ENCODE assay signal across 1 cellular context in genomic region chr9:132584616-132585560, GRCh38.
TF ChIP-seq lines count a peak whose summit lies in the region.

No MANE protein-coding gene starts in this region.

TF ChIP-seq in K562, 482 proteins besides CTCF, POLR2A, EP300 and RAD21 (continued from another document):
- TF ChIP-seq, protein P1, sequence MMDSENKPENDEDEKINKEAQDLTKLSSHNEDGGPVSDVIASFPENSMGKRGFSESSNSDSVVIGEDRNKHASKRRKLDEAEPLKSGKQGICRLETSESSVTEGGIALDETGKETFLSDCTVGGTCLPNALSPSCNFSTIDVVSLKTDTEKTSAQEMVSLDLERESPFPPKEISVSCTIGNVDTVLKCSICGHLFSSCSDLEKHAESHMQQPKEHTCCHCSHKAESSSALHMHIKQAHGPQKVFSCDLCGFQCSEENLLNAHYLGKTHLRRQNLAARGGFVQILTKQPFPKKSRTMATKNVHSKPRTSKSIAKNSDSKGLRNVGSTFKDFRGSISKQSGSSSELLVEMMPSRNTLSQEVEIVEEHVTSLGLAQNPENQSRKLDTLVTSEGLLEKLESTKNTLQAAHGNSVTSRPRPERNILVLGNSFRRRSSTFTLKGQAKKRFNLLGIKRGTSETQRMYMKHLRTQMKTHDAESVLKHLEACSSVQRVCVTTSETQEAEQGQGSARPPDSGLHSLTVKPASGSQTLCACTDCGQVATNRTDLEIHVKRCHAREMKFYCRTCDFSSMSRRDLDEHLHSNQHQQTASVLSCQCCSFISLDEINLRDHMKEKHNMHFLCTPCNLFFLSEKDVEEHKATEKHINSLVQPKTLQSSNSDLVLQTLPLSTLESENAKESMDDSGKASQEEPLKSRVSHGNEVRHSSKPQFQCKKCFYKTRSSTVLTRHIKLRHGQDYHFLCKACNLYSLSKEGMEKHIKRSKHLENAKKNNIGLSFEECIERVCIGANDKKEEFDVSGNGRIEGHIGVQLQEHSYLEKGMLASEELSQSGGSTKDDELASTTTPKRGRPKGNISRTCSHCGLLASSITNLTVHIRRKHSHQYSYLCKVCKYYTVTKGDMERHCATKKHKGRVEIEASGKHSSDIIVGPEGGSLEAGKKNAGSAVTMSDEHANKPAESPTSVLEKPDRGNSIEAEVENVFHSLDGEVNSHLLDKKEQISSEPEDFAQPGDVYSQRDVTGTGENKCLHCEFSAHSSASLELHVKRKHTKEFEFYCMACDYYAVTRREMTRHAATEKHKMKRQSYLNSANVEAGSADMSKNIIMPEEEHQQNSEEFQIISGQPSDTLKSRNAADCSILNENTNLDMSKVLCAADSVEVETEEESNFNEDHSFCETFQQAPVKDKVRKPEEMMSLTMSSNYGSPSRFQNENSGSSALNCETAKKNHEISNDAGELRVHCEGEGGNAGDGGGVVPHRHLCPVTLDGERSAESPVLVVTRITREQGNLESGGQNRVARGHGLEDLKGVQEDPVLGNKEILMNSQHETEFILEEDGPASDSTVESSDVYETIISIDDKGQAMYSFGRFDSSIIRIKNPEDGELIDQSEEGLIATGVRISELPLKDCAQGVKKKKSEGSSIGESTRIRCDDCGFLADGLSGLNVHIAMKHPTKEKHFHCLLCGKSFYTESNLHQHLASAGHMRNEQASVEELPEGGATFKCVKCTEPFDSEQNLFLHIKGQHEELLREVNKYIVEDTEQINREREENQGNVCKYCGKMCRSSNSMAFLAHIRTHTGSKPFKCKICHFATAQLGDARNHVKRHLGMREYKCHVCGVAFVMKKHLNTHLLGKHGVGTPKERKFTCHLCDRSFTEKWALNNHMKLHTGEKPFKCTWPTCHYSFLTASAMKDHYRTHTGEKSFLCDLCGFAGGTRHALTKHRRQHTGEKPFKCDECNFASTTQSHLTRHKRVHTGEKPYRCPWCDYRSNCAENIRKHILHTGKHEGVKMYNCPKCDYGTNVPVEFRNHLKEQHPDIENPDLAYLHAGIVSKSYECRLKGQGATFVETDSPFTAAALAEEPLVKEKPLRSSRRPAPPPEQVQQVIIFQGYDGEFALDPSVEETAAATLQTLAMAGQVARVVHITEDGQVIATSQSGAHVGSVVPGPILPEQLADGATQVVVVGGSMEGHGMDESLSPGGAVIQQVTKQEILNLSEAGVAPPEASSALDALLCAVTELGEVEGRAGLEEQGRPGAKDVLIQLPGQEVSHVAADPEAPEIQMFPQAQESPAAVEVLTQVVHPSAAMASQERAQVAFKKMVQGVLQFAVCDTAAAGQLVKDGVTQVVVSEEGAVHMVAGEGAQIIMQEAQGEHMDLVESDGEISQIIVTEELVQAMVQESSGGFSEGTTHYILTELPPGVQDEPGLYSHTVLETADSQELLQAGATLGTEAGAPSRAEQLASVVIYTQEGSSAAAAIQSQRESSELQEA (IDR thresholded peaks at IDR 0.05; ENCODE audit: low read depth), result no peak
- TF ChIP-seq HNRNPLL (IDR thresholded peaks at IDR 0.05; ENCODE audit: low read depth, low read length, poor library complexity, severe bottlenecking) (no peak), FOXK1 (CRISPR knock-in tag; IDR thresholded peaks at IDR 0.05; ENCODE audit: borderline replicate concordance) (no peak), NR2C1 (IDR thresholded peaks at IDR 0.05) (no peak), NR2C1 (tag; IDR thresholded peaks at IDR 0.05) (no peak), ZNF398 (CRISPR knock-in tag; IDR thresholded peaks at IDR 0.05) (no peak), ZNF124 (CRISPR knock-in tag; IDR thresholded peaks at IDR 0.05) (no peak)
